Comparison of ENCODE assay signal across 1 cellular context in genomic region chr7:2804227-2804763, GRCh38.
TF ChIP-seq lines count a peak whose summit lies in the region.

No MANE protein-coding gene starts in this region.

TF ChIP-seq in HepG2, 621 proteins besides CTCF, POLR2A, EP300 and RAD21 (continued from another document and continues in another):
- TF ChIP-seq HMGXB3 (CRISPR knock-in tag; IDR thresholded peaks at IDR 0.05; ENCODE audit: borderline replicate concordance) (0 out of 2 replicates have a peak, but pooled peaks have one; percentile 22), RARA (CRISPR knock-in tag; IDR thresholded peaks at IDR 0.05) (peak; percentile 70; the same call in 1 of the 2 replicates), HDAC1 (CRISPR knock-in tag; IDR thresholded peaks at IDR 0.05) (peak; percentile 43; the same call in 1 of the 2 replicates), ZMYM3 (CRISPR knock-in tag; IDR thresholded peaks at IDR 0.05) (peak; percentile 60; the same call in 1 of the 2 replicates), LCORL (IDR thresholded peaks at IDR 0.05) (no peak), LCORL (CRISPR knock-in tag; IDR thresholded peaks at IDR 0.05) (peak; percentile 79), TCF7 (IDR thresholded peaks at IDR 0.05; ENCODE audit: low read depth) (peak; percentile 93), ZBTB20 (CRISPR knock-in tag; IDR thresholded peaks at IDR 0.05; ENCODE audit: borderline replicate concordance, low read depth) (peak; percentile 87; the same call in 1 of the 2 replicates), ARNT2 (CRISPR knock-in tag; IDR thresholded peaks at IDR 0.05; ENCODE audit: low read depth) (peak; percentile 26; the same call in 1 of the 2 replicates), MEIS1 (CRISPR knock-in tag; IDR thresholded peaks at IDR 0.05; ENCODE audit: borderline replicate concordance) (peak; percentile 17; the same call in 1 of the 2 replicates), ISL2 (CRISPR knock-in tag; IDR thresholded peaks at IDR 0.05) (0 out of 2 replicates have a peak, but pooled peaks have one; percentile 59), ATF7 (IDR thresholded peaks at IDR 0.05) (no peak), ATF7 (CRISPR knock-in tag; IDR thresholded peaks at IDR 0.05) (no peak), THAP9 (CRISPR knock-in tag; IDR thresholded peaks at IDR 0.05; ENCODE audit: borderline replicate concordance) (no peak), PAF1 (CRISPR knock-in tag; IDR thresholded peaks at IDR 0.05) (no peak), ZBTB38 (CRISPR knock-in tag; IDR thresholded peaks at IDR 0.05) (0 out of 2 replicates have a peak, but pooled peaks have one; percentile 52), MIER2 (CRISPR knock-in tag; IDR thresholded peaks at IDR 0.05) (peak; percentile 65; the same call in 1 of the 2 replicates), SOX5 (CRISPR knock-in tag; IDR thresholded peaks at IDR 0.05; ENCODE audit: borderline replicate concordance) (peak; percentile 79), HNF4G (IDR thresholded peaks at IDR 0.05; ENCODE audit: borderline replicate concordance, low read depth, low read length) (peak; percentile 90), HNF4G (CRISPR knock-in tag; IDR thresholded peaks at IDR 0.05; ENCODE audit: borderline replicate concordance, low read depth) (peak; percentile 58; the same call in 1 of the 2 replicates), FOSL2 (CRISPR knock-in tag; IDR thresholded peaks at IDR 0.05) (peak; percentile 42), TFE3 (CRISPR knock-in tag; IDR thresholded peaks at IDR 0.05) (no peak), ZNF766 (CRISPR knock-in tag; IDR thresholded peaks at IDR 0.05; ENCODE audit: borderline replicate concordance) (no peak), GATA4 (IDR thresholded peaks at IDR 0.05; ENCODE audit: borderline replicate concordance, low read depth) (peak; percentile 75; the same call in 1 of the 2 replicates), ZNF431 (CRISPR knock-in tag; IDR thresholded peaks at IDR 0.05; ENCODE audit: borderline replicate concordance, low read depth) (peak; percentile 50; the same call in 1 of the 2 replicates), POLR2G (IDR thresholded peaks at IDR 0.05; ENCODE audit: low read depth, low read length) (peak; percentile 45), SP140L (CRISPR knock-in tag; IDR thresholded peaks at IDR 0.05; ENCODE audit: borderline replicate concordance) (no peak), HMG20B (CRISPR knock-in tag; conservative IDR thresholded peaks at IDR 0.05) (0 out of 2 replicates have a peak, but pooled peaks have one; percentile 36), SRSF4 (IDR thresholded peaks at IDR 0.05; ENCODE audit: low read depth, low read length, poor library complexity, severe bottlenecking) (no peak), ZFP36L2 (CRISPR knock-in tag; IDR thresholded peaks at IDR 0.05) (no peak), GFI1 (CRISPR knock-in tag; IDR thresholded peaks at IDR 0.05; ENCODE audit: borderline replicate concordance) (peak; percentile 81), CENPT (CRISPR knock-in tag; IDR thresholded peaks at IDR 0.05; ENCODE audit: low read depth) (no peak), ZBTB49 (CRISPR knock-in tag; IDR thresholded peaks at IDR 0.05; ENCODE audit: borderline replicate concordance) (no peak), CBX5 (CRISPR knock-in tag; IDR thresholded peaks at IDR 0.05; ENCODE audit: borderline replicate concordance) (peak; percentile 68; the same call in 1 of the 2 replicates), FOXP4 (CRISPR knock-in tag; IDR thresholded peaks at IDR 0.05) (peak; percentile 86), NFIC (IDR thresholded peaks at IDR 0.05; ENCODE audit: low read length) (peak; percentile 64; the same call in 1 of the 2 replicates), HOXA5 (CRISPR knock-in tag; IDR thresholded peaks at IDR 0.05) (0 out of 2 replicates have a peak, but pooled peaks have one; percentile 3), NR2F6 (IDR thresholded peaks at IDR 0.05) (peak; percentile 64), NR2F6 (CRISPR knock-in tag; IDR thresholded peaks at IDR 0.05) (peak; percentile 50; the same call in 1 of the 2 replicates), ZSCAN5A (CRISPR knock-in tag; IDR thresholded peaks at IDR 0.05; ENCODE audit: borderline replicate concordance) (0 out of 2 replicates have a peak, but pooled peaks have one; percentile 37), ZNF549 (CRISPR knock-in tag; IDR thresholded peaks at IDR 0.05) (no peak), HOXA3 (CRISPR knock-in tag; IDR thresholded peaks at IDR 0.05) (peak; percentile 83; the same call in 1 of the 2 replicates), ZNF44 (CRISPR knock-in tag; IDR thresholded peaks at IDR 0.05) (no peak), YY1 (IDR thresholded peaks at IDR 0.05; ENCODE audit: insufficient read depth, insufficient replicate concordance, low read depth, low read length) (peak; percentile 55), KAT8 (CRISPR knock-in tag; IDR thresholded peaks at IDR 0.05) (no peak; the same call in 1 of the 2 replicates), NCOR1 (IDR thresholded peaks at IDR 0.05; ENCODE audit: borderline replicate concordance, low read length) (peak; percentile 82; the same call in 1 of the 2 replicates), NKX3-1 (CRISPR knock-in tag; IDR thresholded peaks at IDR 0.05) (no peak), ZNF75D (CRISPR knock-in tag; IDR thresholded peaks at IDR 0.05; ENCODE audit: borderline replicate concordance) (no peak), ZBTB34 (CRISPR knock-in tag; IDR thresholded peaks at IDR 0.05) (peak; percentile 49; the same call in 1 of the 2 replicates), RXRB (CRISPR knock-in tag; IDR thresholded peaks at IDR 0.05; ENCODE audit: borderline replicate concordance) (peak; percentile 49; the same call in 1 of the 2 replicates), ZNF343 (CRISPR knock-in tag; IDR thresholded peaks at IDR 0.05) (no peak), CBFB (CRISPR knock-in tag; IDR thresholded peaks at IDR 0.05) (peak; percentile 52; the same call in 1 of the 2 replicates), NFKBIZ (CRISPR knock-in tag; IDR thresholded peaks at IDR 0.05) (peak; percentile 29; the same call in 1 of the 2 replicates), SRSF1 (optimal IDR thresholded peaks at IDR 0.05; ENCODE audit: low read depth, low read length) (no peak), ZNF251 (CRISPR knock-in tag; IDR thresholded peaks at IDR 0.05) (no peak), KDM6A (CRISPR knock-in tag; IDR thresholded peaks at IDR 0.05; ENCODE audit: low read depth) (peak; percentile 60; the same call in 1 of the 2 replicates)
